ENCODE assay signal across 17 cellular contexts in genomic region chr7:159218216-159219006, GRCh38.
"Had no signal": no experiment of that assay in that cellular context is flagged by ENCODE, and none has a peak within 500 bp of the region (broad histone marks: within the 10 kb centered on the region; RNA-seq: fewer than 3 reads in every experiment).

No MANE protein-coding gene starts in this region.

- H3K4me3 Mint-ChIP-seq: activated CD8-positive, alpha-beta T cell treated with anti-CD3 and anti-CD28 coated beads for 36 hours; activated naive CD8-positive, alpha-beta T cell treated with anti-CD3 and anti-CD28 coated beads, Interleukin-2, amount 50 U/mL, for 24 hours; naive thymus-derived CD4-positive, alpha-beta T cell; stimulated activated effector memory CD8-positive, alpha-beta T cell treated with anti-CD3 and anti-CD28 coated beads, Interleukin-12 subunit alpha, Interleukin-12 subunit beta, amount 100 ng/mL, for 72 hours; T-helper 2 cell treated with Interferon-gamma antibody and Interleukin-4, amounts not matched to agents 5 μg/mL and 100 μg/mL, for 36 hours had no signal

- DNase-seq: activated CD4-positive, alpha-beta T cell treated with anti-CD3 and anti-CD28 coated beads for 1 hour; activated CD8-positive, alpha-beta memory T cell treated with anti-CD3 and anti-CD28 coated beads, Interleukin-2, amount 50 U/mL, for 4 hours; activated CD8-positive, alpha-beta T cell treated with anti-CD3 and anti-CD28 coated beads for 36 hours; activated naive CD4-positive, alpha-beta T cell treated with Interleukin-2 at 50 U/mL for 16 hours; activated naive CD8-positive, alpha-beta T cell treated with anti-CD3 and anti-CD28 coated beads, Interleukin-2, amount 50 U/mL, for 24 hours; colonic mucosa; gastrocnemius medialis; lower lobe of right lung; midbrain; naive thymus-derived CD4-positive, alpha-beta T cell; right cardiac atrium; small intestine; thyroid gland had no signal

- H3K9me3 Mint-ChIP-seq: activated CD8-positive, alpha-beta T cell treated with anti-CD3 and anti-CD28 coated beads for 36 hours; activated naive CD8-positive, alpha-beta T cell treated with anti-CD3 and anti-CD28 coated beads, Interleukin-2, amount 50 U/mL, for 24 hours; naive thymus-derived CD4-positive, alpha-beta T cell; stimulated activated effector memory CD8-positive, alpha-beta T cell treated with anti-CD3 and anti-CD28 coated beads, Interleukin-12 subunit alpha, Interleukin-12 subunit beta, amount 100 ng/mL, for 72 hours; T-helper 2 cell treated with Interferon-gamma antibody and Interleukin-4, amounts not matched to agents 5 μg/mL and 100 μg/mL, for 36 hours had no signal

- H3K9me3 ChIP-seq: ascending aorta, colonic mucosa, gastrocnemius medialis, lower lobe of right lung, thyroid gland had no signal

- H3K4me1 ChIP-seq: ascending aorta, colonic mucosa, gastrocnemius medialis, lower lobe of right lung, thyroid gland had no signal

- H3K27ac Mint-ChIP-seq: activated CD8-positive, alpha-beta T cell treated with anti-CD3 and anti-CD28 coated beads for 36 hours; activated naive CD8-positive, alpha-beta T cell treated with anti-CD3 and anti-CD28 coated beads, Interleukin-2, amount 50 U/mL, for 24 hours; stimulated activated effector memory CD8-positive, alpha-beta T cell treated with anti-CD3 and anti-CD28 coated beads, Interleukin-12 subunit alpha, Interleukin-12 subunit beta, amount 100 ng/mL, for 72 hours; T-helper 2 cell treated with Interferon-gamma antibody and Interleukin-4, amounts not matched to agents 5 μg/mL and 100 μg/mL, for 36 hours had no signal

- H3K27me3 Mint-ChIP-seq: activated CD8-positive, alpha-beta T cell treated with anti-CD3 and anti-CD28 coated beads for 36 hours; activated naive CD8-positive, alpha-beta T cell treated with anti-CD3 and anti-CD28 coated beads, Interleukin-2, amount 50 U/mL, for 24 hours had no signal

- H3K4me1 Mint-ChIP-seq: activated naive CD8-positive, alpha-beta T cell treated with anti-CD3 and anti-CD28 coated beads, Interleukin-2, amount 50 U/mL, for 24 hours; naive thymus-derived CD4-positive, alpha-beta T cell; stimulated activated effector memory CD8-positive, alpha-beta T cell treated with anti-CD3 and anti-CD28 coated beads, Interleukin-12 subunit alpha, Interleukin-12 subunit beta, amount 100 ng/mL, for 72 hours had no signal

- H3K36me3 Mint-ChIP-seq: naive thymus-derived CD4-positive, alpha-beta T cell; stimulated activated effector memory CD8-positive, alpha-beta T cell treated with anti-CD3 and anti-CD28 coated beads, Interleukin-12 subunit alpha, Interleukin-12 subunit beta, amount 100 ng/mL, for 72 hours had no signal

- H3K36me3 ChIP-seq: ascending aorta, colonic mucosa, gastrocnemius medialis, lower lobe of right lung, thyroid gland had no signal

- H3K27ac ChIP-seq: ascending aorta, colonic mucosa, gastrocnemius medialis, hepatocyte, lower lobe of right lung, thyroid gland had no signal

- H3K4me3 ChIP-seq: ascending aorta, colonic mucosa, gastrocnemius medialis, hepatocyte, lower lobe of right lung, thyroid gland had no signal

- H3K27me3 ChIP-seq: ascending aorta, colonic mucosa, gastrocnemius medialis, hepatocyte, thyroid gland had no signal
